Comparison of ENCODE assay signal across 10 cellular contexts in the genomic region with DNA sequence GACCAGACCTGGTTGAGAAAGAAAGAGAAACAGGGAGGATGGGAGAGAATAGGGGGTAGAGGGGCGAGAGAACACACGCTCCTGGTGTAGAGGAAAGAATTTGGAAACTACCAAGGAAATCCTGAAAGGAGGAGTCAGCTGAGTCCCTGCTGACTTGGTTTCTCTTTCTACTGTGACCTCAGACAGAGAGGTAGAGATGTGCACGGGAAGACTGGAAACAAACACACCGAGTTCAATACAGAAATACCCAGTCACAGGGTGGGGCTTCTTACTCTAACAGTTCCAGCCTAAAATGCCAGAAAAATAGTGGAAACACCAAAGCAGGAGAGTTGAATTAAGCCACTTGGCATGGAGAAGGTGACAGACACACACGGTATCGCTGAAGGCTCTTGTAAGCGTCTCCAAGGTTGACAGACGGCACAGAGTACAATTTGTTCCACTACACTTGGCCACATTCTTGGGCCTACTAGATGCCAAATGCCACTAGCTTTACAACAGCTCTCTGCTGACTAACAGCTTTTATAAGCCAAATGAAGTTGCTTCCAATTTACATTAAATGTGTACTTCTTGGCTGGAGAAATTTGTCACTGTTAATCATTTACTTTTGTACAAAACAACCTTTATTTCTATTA.
A peak's percentile ranks its signal among the peaks of the same experiment; 100 is the strongest.
DNase-seq lines count a peak whose midpoint lies in the region; ATAC-seq and TF ChIP-seq lines count a peak whose summit lies in the region.
"Had no signal": no experiment of that assay in that cellular context is flagged by ENCODE, and none has a peak within 500 bp of the region (broad histone marks: within the 10 kb centered on the region; RNA-seq: fewer than 3 reads in every experiment).

No MANE protein-coding gene starts in this region.

- no peaks in the 10 kb centered on the region for H3K27me3 Mint-ChIP-seq in nephron (ENCODE audit: low read depth)
- H3K27me3 Mint-ChIP-seq: CD4-positive, alpha-beta T cell had no signal

- H2AFZ ChIP-seq in ACC112 (ENCODE audit: low read length, unreplicated experiment), result no peak overlapping the region

- peaks cover 32% of the 10 kb centered on the region for H3K4me1 Mint-ChIP-seq in nephron

- H3K27ac ChIP-seq in ACC112 (ENCODE audit: low read depth, low read length) (peak overlapping the region; percentile 78), RWPE2 (ENCODE audit: poor library complexity, severe bottlenecking) (no peak overlapping the region)

- ATAC-seq in RWPE2 (ENCODE audit: low read depth) (peak; percentile 40; the same call in 2 of the 3 replicates), GM21526 (IDR thresholded peaks at IDR 0.05; ENCODE audit: low FRiP score, unreplicated experiment) (no peak)

- H3K4me1 ChIP-seq in ACC112 (ENCODE audit: control insufficient read depth, insufficient read depth, low read length, unreplicated experiment) (peaks cover 42% of the 10 kb centered on the region), RWPE2 (ENCODE audit: insufficient read depth, poor library complexity, severe bottlenecking) (peaks cover 10% of the 10 kb centered on the region)

- peak overlapping the region in 1 of 3 experiments; percentile 2 for H3K4me3 Mint-ChIP-seq in nephron
- H3K4me3 Mint-ChIP-seq: CD4-positive, alpha-beta T cell had no signal

- H3K36me3 ChIP-seq in ACC112 (ENCODE audit: insufficient read depth, low read length), result no peaks in the 10 kb centered on the region; the same call in 1 of the 2 replicates
- H3K36me3 ChIP-seq in RWPE2 (ENCODE audit: low read depth), result peaks cover 8% of the 10 kb centered on the region; the same call in 1 of the 2 replicates

- no peaks in the 10 kb centered on the region for H3K27me3 ChIP-seq in ACC112 (ENCODE audit: insufficient read depth, low read length)
- no peaks in the 10 kb centered on the region for H3K27me3 ChIP-seq in RWPE2 (ENCODE audit: insufficient read depth, poor library complexity, severe bottlenecking)

- H3K79me2 ChIP-seq in ACC112 (ENCODE audit: control insufficient read depth, insufficient read depth, low read length, unreplicated experiment), result peaks cover 87% of the 10 kb centered on the region

- H3K27ac Mint-ChIP-seq in nephron, result peak overlapping the region; percentile 52 to 87 (median 64)
- H3K27ac Mint-ChIP-seq: CD4-positive, alpha-beta T cell had no signal

- peaks cover 24% of the 10 kb centered on the region for H3K36me3 Mint-ChIP-seq in nephron (ENCODE audit: low read depth)

- peaks cover 15% of the 10 kb centered on the region for H3K9me3 Mint-ChIP-seq in nephron

- H3K4me3 ChIP-seq in ACC112 (ENCODE audit: low read depth, low read length) (peak overlapping the region; percentile 61), RWPE2 (ENCODE audit: severe bottlenecking) (no peak overlapping the region)

- H3K9me3 ChIP-seq in RWPE2 (ENCODE audit: severe bottlenecking), result no peaks in the 10 kb centered on the region

- no peak for TF ChIP-seq CTCF in RWPE2 (IDR thresholded peaks at IDR 0.05; ENCODE audit: poor library complexity, severe bottlenecking)
- TF ChIP-seq CTCF in nephron (IDR thresholded peaks at IDR 0.05; ENCODE audit: unreplicated experiment in 3 of 3), result no peak

- DNase-seq in RWPE2 (ENCODE audit: low spot score) (no peak), fibroblast of gingiva (ENCODE audit: low read depth) (peak; percentile 83), NCI-H128 (lab: John Stamatoyannopoulos, UW; ENCODE audit: unreplicated experiment) (no peak), SKM-1 (lab: John Stamatoyannopoulos, UW; ENCODE audit: unreplicated experiment) (no peak), T-helper 2 cell (no peak)
- DNase-seq: amniotic stem cell; CD4-positive, alpha-beta T cell had no signal
